11 cellular contexts compared by ENCODE assay signal in the genomic region with DNA sequence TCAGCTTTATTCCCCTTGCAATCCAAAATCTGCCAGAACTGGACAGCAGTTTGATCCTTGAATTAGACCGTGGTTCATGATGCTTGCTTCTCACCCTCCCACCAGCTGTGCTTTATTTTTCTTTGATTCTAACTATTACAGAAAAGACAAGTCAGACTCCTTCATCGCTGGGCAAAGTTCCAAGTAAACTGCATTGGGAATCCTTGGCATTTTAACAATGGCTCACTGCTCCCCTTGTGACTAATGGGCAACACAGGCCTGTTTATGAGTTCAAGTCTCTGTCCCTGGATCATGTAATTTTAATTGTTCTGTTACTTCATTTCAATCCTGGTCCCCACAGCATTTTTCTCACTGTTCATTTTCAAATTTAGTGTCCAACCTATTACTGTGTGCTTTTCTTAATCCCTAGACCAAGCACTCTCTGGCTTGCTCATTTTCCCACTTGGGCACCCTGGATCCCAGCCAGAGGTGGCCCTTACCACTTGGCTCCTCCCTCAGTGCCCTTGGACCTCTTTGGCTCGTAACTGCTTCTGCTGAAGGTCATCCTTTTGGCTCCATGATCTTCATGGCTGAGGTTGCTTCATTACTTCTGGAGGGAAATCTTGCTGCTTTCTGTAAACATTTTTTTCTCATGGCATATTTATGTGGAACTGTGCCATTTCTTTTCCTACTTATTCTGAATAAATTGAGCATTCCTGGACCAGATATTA. TPM values are rescaled to one million over a fixed set of nuclear protein-coding genes. Genes with fewer than 3 reads are reported as not detected.
DNase-seq lines count a peak whose midpoint lies in the region; ATAC-seq and TF ChIP-seq lines count a peak whose summit lies in the region.
"Had no signal": no experiment of that assay in that cellular context is flagged by ENCODE, and none has a peak within 500 bp of the region (broad histone marks: within the 10 kb centered on the region; RNA-seq: fewer than 3 reads in every experiment).

No MANE protein-coding gene starts in this region.

- CTCF ChIA-PET in MCF 10A (lab: Yijun Ruan, JAX): interaction anchor here (0.5 to 2.9 kb wide), 18 partner anchors 8 to 106 kb away, joined by 3 to 31 read pairs (median 6); a partner anchor contains a TSS

- H3K4me1 ChIP-seq in breast epithelium (no peaks in the 10 kb centered on the region), vagina (peaks cover 21% of the 10 kb centered on the region)
- H3K4me1 ChIP-seq: psoas muscle had no signal

- no peaks in the 10 kb centered on the region for H3K9me3 ChIP-seq in breast epithelium
- no peaks in the 10 kb centered on the region for H3K9me3 ChIP-seq in vagina
- H3K9me3 ChIP-seq: psoas muscle had no signal

- ATAC-seq in left colon (peak; percentile 43), HG03521 (IDR thresholded peaks at IDR 0.05; ENCODE audit: unreplicated experiment) (no peak), GM18502 (IDR thresholded peaks at IDR 0.05; ENCODE audit: poor library complexity, unreplicated experiment) (no peak)
- no peak for ATAC-seq in activated T-cell treated with anti-CD3 and anti-CD28 coated beads, Interleukin-2, amount 50 U/mL, for 72 hours (replicated peaks in 1 of 2)

- H3K4me3 Mint-ChIP-seq in MCF 10A (ENCODE audit: unreplicated experiment): no peak overlapping the region
- no peak overlapping the region for H3K4me3 Mint-ChIP-seq in activated T-cell treated with anti-CD3 and anti-CD28 coated beads, Interleukin-2, amount 50 U/mL, for 72 hours

- H3K27ac ChIP-seq in breast epithelium (peak overlapping the region in 1 of 2 donors; percentile 60), vagina (peak overlapping the region; percentile 53)
- H3K27ac ChIP-seq: psoas muscle had no signal

- no TSS peak for BruUV-seq in MCF 10A (replicated peaks; lab: Mats Ljungman, UMichigan)

- POLR2A ChIA-PET in MCF 10A (lab: Yijun Ruan, JAX): interaction anchor here (0.9 to 2.1 kb wide), 5 partner anchors 8 to 98 kb away, joined by 3 to 9 read pairs (median 4); a partner anchor contains a TSS

- intact Hi-C loops in MCF 10A (cut with micrococcal nuclease) (loop anchor here (5.0 kb wide), 1 partner anchor 45 kb away; no protein-coding TSS in a partner anchor), breast epithelium (cut with DNase I; ENCODE audit: low total_unique reads) (loop anchor here (10.0 kb wide), 1 partner anchor 68 kb away; a partner anchor contains a TSS), left colon (cut with DNase I, micrococcal nuclease) (loop anchor here in 1 of 2 donors (5.0 kb wide), 2 partner anchors 45 to 95 kb away; no protein-coding TSS in a partner anchor), vagina (cut with DNase I) (loop anchor here (10.0 kb wide), 1 partner anchor 278 kb away; no protein-coding TSS in a partner anchor)

- peaks cover 11% of the 10 kb centered on the region for H3K4me1 Mint-ChIP-seq in MCF 10A (ENCODE audit: insufficient read depth, unreplicated experiment)
- H3K4me1 Mint-ChIP-seq in activated T-cell treated with anti-CD3 and anti-CD28 coated beads, Interleukin-2, amount 50 U/mL, for 72 hours (ENCODE audit: low read depth): peaks cover 8% of the 10 kb centered on the region

- H3K9me3 Mint-ChIP-seq in MCF 10A (ENCODE audit: unreplicated experiment): no peaks in the 10 kb centered on the region
- no peaks in the 10 kb centered on the region for H3K9me3 Mint-ChIP-seq in activated T-cell treated with anti-CD3 and anti-CD28 coated beads, Interleukin-2, amount 50 U/mL, for 72 hours

- no peaks in the 10 kb centered on the region for H3K36me3 ChIP-seq in breast epithelium
- no peaks in the 10 kb centered on the region for H3K36me3 ChIP-seq in vagina

- H3K27ac Mint-ChIP-seq in MCF 10A (ENCODE audit: low read depth, unreplicated experiment): no peak overlapping the region
- no peak overlapping the region for H3K27ac Mint-ChIP-seq in activated T-cell treated with anti-CD3 and anti-CD28 coated beads, Interleukin-2, amount 50 U/mL, for 72 hours

- H3K27me3 ChIP-seq in breast epithelium (no peaks in the 10 kb centered on the region), vagina (no peaks in the 10 kb centered on the region)

- DNase-seq in MCF 10A (ENCODE audit: unreplicated experiment) (peak; percentile 80), breast epithelium (ENCODE audit: low spot score in 2 of 2) (no peak), amniotic epithelial cell (ENCODE audit: low read depth) (peak; percentile 51), left colon (no peak), vagina (ENCODE audit: extremely low spot score in 2 of 2) (no peak)
- DNase-seq in activated T-cell treated with anti-CD3 and anti-CD28 coated beads, Interleukin-2, amount 50 U/mL, for 72 hours: no peak
- DNase-seq: cerebellar nuclear complex, NCI-H2029 treated with DMSO at 0.1 percent for 48 hours had no signal

- H3K4me3 ChIP-seq in breast epithelium (no peak overlapping the region), vagina (no peak overlapping the region)
- H3K4me3 ChIP-seq: psoas muscle had no signal

- no peaks in the 10 kb centered on the region for H3K27me3 Mint-ChIP-seq in MCF 10A (ENCODE audit: insufficient read depth, unreplicated experiment)
- no peaks in the 10 kb centered on the region for H3K27me3 Mint-ChIP-seq in activated T-cell treated with anti-CD3 and anti-CD28 coated beads, Interleukin-2, amount 50 U/mL, for 72 hours (ENCODE audit: low read depth)

- TF ChIP-seq CTCF in MCF 10A (IDR thresholded peaks at IDR 0.05; ENCODE audit: unreplicated experiment): no peak
- TF ChIP-seq CTCF in breast epithelium (IDR thresholded peaks at IDR 0.05): no peak
- no peak for TF ChIP-seq CTCF in vagina (IDR thresholded peaks at IDR 0.05)

- no peaks in the 10 kb centered on the region for H3K36me3 Mint-ChIP-seq in MCF 10A (ENCODE audit: insufficient read depth, unreplicated experiment)
- H3K36me3 Mint-ChIP-seq in activated T-cell treated with anti-CD3 and anti-CD28 coated beads, Interleukin-2, amount 50 U/mL, for 72 hours (ENCODE audit: insufficient read depth in 2 of 2): no peaks in the 10 kb centered on the region

- TF ChIP-seq POLR2A in breast epithelium (IDR thresholded peaks at IDR 0.05) (no peak), vagina (IDR thresholded peaks at IDR 0.05) (no peak)

RNA-seq across cellular contexts. Expression of a gene that starts 32.8 kb away (rescaled TPM):
- total RNA-seq in MCF 10A (2022): 3.5 and 4.4 TPM in 2 replicates
- 10 to 100 TPM; 16.8 to 25.9 (median 19.2) TPM for total RNA-seq in breast epithelium
- total RNA-seq in left colon: 10 to 100 TPM; 26.3 to 72.2 TPM
- 19.6 TPM for total RNA-seq in vagina
- total RNA-seq in activated T-cell treated with anti-CD3 and anti-CD28 coated beads, Interleukin-2, amount 50 U/mL, for 72 hours: 100 to 1,000 TPM; 271 to 299 TPM

RNA-seq across cellular contexts. Expression of a gene that starts 33.3 kb away (rescaled TPM):
- total RNA-seq in MCF 10A (2022) (32.3 and 35.2 TPM in 2 replicates), breast epithelium (10 to 100 TPM; 24.2 to 40.6 (median 28.7) TPM), left colon (100 to 1,000 TPM in 1 of 2 donors, 10 to 100 TPM in 1; 73.5 to 118 TPM), vagina (50.6 TPM)
- 100 to 1,000 TPM; 328 to 373 TPM for total RNA-seq in activated T-cell treated with anti-CD3 and anti-CD28 coated beads, Interleukin-2, amount 50 U/mL, for 72 hours

RNA-seq across cellular contexts. Expression of a gene that starts 43.0 kb away (rescaled TPM):
- total RNA-seq in MCF 10A (2022) (34.1 and 47.3 TPM in 2 replicates), breast epithelium (10 to 100 TPM; 36.0 to 47.3 (median 44.9) TPM), left colon (100 to 1,000 TPM; 110 to 168 TPM), vagina (31.9 TPM)
- 100 to 1,000 TPM; 301 to 305 TPM for total RNA-seq in activated T-cell treated with anti-CD3 and anti-CD28 coated beads, Interleukin-2, amount 50 U/mL, for 72 hours

RNA-seq across cellular contexts. Expression of a gene that starts 48.3 kb away (rescaled TPM):
- 43.3 and 61.2 TPM in 2 replicates for total RNA-seq in MCF 10A (2022)
- 10 to 100 TPM in 1 of 3 donors, 1 to 10 TPM in 2; 7.7 to 18.0 (median 9.5) TPM for total RNA-seq in breast epithelium
- 100 to 1,000 TPM in 1 of 2 donors, 10 to 100 TPM in 1; 38.9 to 109 TPM for total RNA-seq in left colon
- total RNA-seq in vagina: 19.9 TPM
- total RNA-seq in activated T-cell treated with anti-CD3 and anti-CD28 coated beads, Interleukin-2, amount 50 U/mL, for 72 hours: 100 to 1,000 TPM; 117 to 127 TPM

RNA-seq across cellular contexts. Expression of a gene that starts 54.0 kb away (rescaled TPM):
- total RNA-seq in MCF 10A (2022) (not detected in 2 replicates), breast epithelium (10 to 100 TPM; 16.4 to 52.0 (median 34.6) TPM), left colon (10 to 100 TPM in 1 of 2 donors, 1 to 10 TPM in 1; 4.0 to 21.3 TPM), vagina (10.3 TPM)
- total RNA-seq in activated T-cell treated with anti-CD3 and anti-CD28 coated beads, Interleukin-2, amount 50 U/mL, for 72 hours: 1 to 10 TPM; 3.4 to 3.6 TPM

Comparison
In these comparisons a context has a peak if more than half of its experiments do, and no peak if none do; other contexts are left out.
1. DNase-seq: peak in MCF 10A (single experiment) and amniotic epithelial cell (single experiment); none in breast epithelium (0 of 2), left colon (0 of 2), vagina (0 of 2) and activated T-cell treated with anti-CD3 and anti-CD28 coated beads, Interleukin-2, amount 50 U/mL, for 72 hours (0 of 2).